ENCODE assay signal across 14 cellular contexts in genomic region chr11:9330387-9331384, GRCh38. TPM values are rescaled to one million over a fixed set of nuclear protein-coding genes. Genes with fewer than 3 reads are reported as not detected.
A peak's percentile ranks its signal among the peaks of the same experiment; 100 is the strongest.
DNase-seq lines count a peak whose midpoint lies in the region; ATAC-seq, FAIRE-seq and TF ChIP-seq lines count a peak whose summit lies in the region.
"Had no signal": no experiment of that assay in that cellular context is flagged by ENCODE, and none has a peak within 500 bp of the region (broad histone marks: within the 10 kb centered on the region; RNA-seq: fewer than 3 reads in every experiment).

No MANE protein-coding gene starts in this region.

- no peak overlapping the region for H3K4me2 ChIP-seq in IMR-90 (ENCODE audit: low read depth, low read length)
- no peak overlapping the region for H3K4me2 ChIP-seq in K562 (ENCODE audit: insufficient read depth, low read length)

- 85% methylated on average over 2 of the region's 10 CpGs; no CpG with 5 or more reads in 1 of the 2 experiments for WGBS in IMR-90 (ENCODE audit: extremely low coverage in 2 of 2, insufficient read length in 1 of 2), 2 experiments
- WGBS in K562 (ENCODE audit: insufficient coverage, low coverage, missing lambda C conversion rate): 72% methylated on average over 10 of the region's 10 CpGs

- no peaks in the 10 kb centered on the region for H4K20me1 ChIP-seq in IMR-90 (ENCODE audit: insufficient read depth, low read length)
- no peaks in the 10 kb centered on the region for H4K20me1 ChIP-seq in K562 (replicated peaks; ENCODE audit: control insufficient read depth, insufficient read depth, low read length)

- H3K9ac ChIP-seq in IMR-90 (ENCODE audit: low read depth, low read length) (no peak overlapping the region), K562 (ENCODE audit: insufficient read depth in 1 of 2, low read depth in 2 of 2, low read length in 2 of 2) (no peak overlapping the region)

- H3K4me3 ChIP-seq in AG10803 (ENCODE audit: low read length) (peak overlapping the region; percentile 50), IMR-90 (ENCODE audit: insufficient read depth, low read depth, low read length) (no peak overlapping the region), K562 (no peak overlapping the region), lower lobe of right lung (no peak overlapping the region)

- intact Hi-C loops in IMR-90 (cut with micrococcal nuclease): no loop called here
- intact Hi-C loops in K562 (cut with micrococcal nuclease): no loop called here
- intact Hi-C loops in lower lobe of right lung (cut with DNase I): no loop called here

- 0 out of 2 replicates have a peak overlapping the region, but pooled peaks have one; percentile 45 for H3K23ac ChIP-seq in IMR-90 (ENCODE audit: low read depth, low read length)

- dilution Hi-C loops in IMR-90 (cut with HindIII; ENCODE audit: low sequenced_read_pairs, unreplicated experiment): no loop called here

- no peak overlapping the region for H4K5ac ChIP-seq in IMR-90 (ENCODE audit: low read depth, low read length)

- peaks cover 3% of the 10 kb centered on the region; the same call in 1 of the 2 replicates for H3K9me1 ChIP-seq in IMR-90 (ENCODE audit: insufficient read depth, low read length)
- no peaks in the 10 kb centered on the region for H3K9me1 ChIP-seq in K562 (ENCODE audit: control insufficient read depth, insufficient read depth, low read length)

- H3K4ac ChIP-seq in IMR-90 (ENCODE audit: low read depth, low read length): peak overlapping the region; percentile 72

- no TSS peak for BruUV-seq in IMR-90 (replicated peaks; lab: Mats Ljungman, UMichigan)
- no TSS peak for BruUV-seq in K562 (replicated peaks; lab: Mats Ljungman, UMichigan)

- H2AK5ac ChIP-seq in IMR-90 (ENCODE audit: low read depth, low read length): no peak overlapping the region

- peak overlapping the region; percentile 79 for H2BK120ac ChIP-seq in IMR-90 (ENCODE audit: low read depth, low read length)

- TF ChIP-seq CTCF in AG10803 (conservative IDR thresholded peaks at IDR 0.05; ENCODE audit: low read length) (no peak), IMR-90 (conservative IDR thresholded peaks at IDR 0.05; ENCODE audit: low read depth, low read length) (no peak), K562 (IDR thresholded peaks at IDR 0.05 in 2 of 3, conservative IDR thresholded peaks at IDR 0.05 in 1 of 3; ENCODE audit: insufficient read depth in 2 of 3, low read depth in 1 of 3, low read length in 3 of 3) (no peak), lower lobe of right lung (IDR thresholded peaks at IDR 0.05) (no peak)

- peak overlapping the region; percentile 72 for H2AK9ac ChIP-seq in IMR-90 (replicated peaks; ENCODE audit: low read depth, low read length, poor library complexity)

- peak; percentile 97 for DNase-seq in AG10803 (ENCODE audit: low read depth)
- peak; percentile 57 for DNase-seq in IMR-90
- DNase-seq in K562 (ENCODE audit: extremely low read depth in 1 of 4, low spot score in 3 of 4): no peak
- DNase-seq in lower lobe of right lung: peak; percentile 52
- no peak for DNase-seq in NCI-H774 (lab: John Stamatoyannopoulos, UW)
- no peak for DNase-seq in stimulated activated CD4-positive, alpha-beta T cell treated with anti-CD3 and anti-CD28 coated beads, Interleukin-15, amount 100 ng/mL, for 24 hours
- DNase-seq: activated B cell treated with CpG ODN at 0.5 μM for 24 hours; AML-193; anterior cingulate cortex; effector CD8-positive, alpha-beta T cell; NCI-H187 treated with DMSO at 0.1 percent for 48 hours; posterior cingulate gyrus had no signal

- H3K79me2 ChIP-seq in K562 (ENCODE audit: control insufficient read depth, insufficient read depth, low read length): no peaks in the 10 kb centered on the region

- in situ Hi-C loops in IMR-90 (cut with MboI; ENCODE audit: low sequenced_read_pairs) (no loop called here), K562 (cut with MboI) (no loop called here)

- H3K36me3 ChIP-seq in IMR-90 (ENCODE audit: control insufficient read depth, insufficient read depth, low read length) (no peaks in the 10 kb centered on the region), K562 (ENCODE audit: control insufficient read depth, insufficient read depth, low read length) (no peaks in the 10 kb centered on the region), lower lobe of right lung (no peaks in the 10 kb centered on the region)

- no peaks in the 10 kb centered on the region for H3K79me1 ChIP-seq in IMR-90 (ENCODE audit: low read depth in 1 of 2, low read length in 2 of 2)

- peak overlapping the region; percentile 70; the same call in 1 of the 3 replicates for H2BK15ac ChIP-seq in IMR-90 (ENCODE audit: low read depth, low read length)

- TF ChIP-seq RAD21 in IMR-90 (IDR thresholded peaks at IDR 0.05; ENCODE audit: low read length): no peak
- no peak for TF ChIP-seq RAD21 in K562 (CRISPR knock-in tag; conservative IDR thresholded peaks at IDR 0.05 in 1 of 2, IDR thresholded peaks at IDR 0.05 in 1 of 2)

- CTCF ChIA-PET in IMR-90 (lab: Yijun Ruan, JAX) (no interaction called here), K562 (lab: Yijun Ruan, JAX; ENCODE audit: low intra/inter-chr PET ratio) (no interaction called here)

- no peaks in the 10 kb centered on the region for H3K27me3 ChIP-seq in IMR-90 (ENCODE audit: control insufficient read depth, insufficient read depth, low read length)
- H3K27me3 ChIP-seq in K562 (ENCODE audit: control insufficient read depth in 2 of 2, insufficient read depth in 2 of 2, low read length in 2 of 2): no peaks in the 10 kb centered on the region
- no peaks in the 10 kb centered on the region for H3K27me3 ChIP-seq in lower lobe of right lung (ENCODE audit: low read depth)

- H2AFZ ChIP-seq in IMR-90 (replicated peaks; ENCODE audit: low read length, poor library complexity) (peak overlapping the region; percentile 47), K562 (ENCODE audit: low read depth, low read length) (peak overlapping the region; percentile 22; the same call in 1 of the 2 replicates)

- peak overlapping the region in 1 of 2 experiments; percentile 23; a peak in 1 of 4 replicates for H4K8ac ChIP-seq in IMR-90 (ENCODE audit: low read depth in 2 of 2, low read length in 2 of 2)

- H3K9me3 ChIP-seq in IMR-90 (ENCODE audit: control insufficient read depth, insufficient read depth, low read length) (no peaks in the 10 kb centered on the region), K562 (replicated peaks; ENCODE audit: control insufficient read depth, insufficient read depth, low read depth, low read length) (no peaks in the 10 kb centered on the region), lower lobe of right lung (no peaks in the 10 kb centered on the region)

- H4K91ac ChIP-seq in IMR-90 (ENCODE audit: insufficient read depth, low read depth, low read length): peak overlapping the region; percentile 49; the same call in 1 of the 2 replicates

- peak overlapping the region; percentile 14 for H2BK20ac ChIP-seq in IMR-90 (ENCODE audit: low read depth, low read length)

- peak overlapping the region; percentile 60 for H2BK5ac ChIP-seq in IMR-90 (ENCODE audit: low read depth, low read length, poor library complexity, severe bottlenecking)

- H3K56ac ChIP-seq in IMR-90 (ENCODE audit: extremely low read depth, insufficient read depth, low read length): no peak overlapping the region

- peaks cover 3% of the 10 kb centered on the region for H3K4me1 ChIP-seq in IMR-90 (ENCODE audit: control insufficient read depth, insufficient read depth, low read length)
- H3K4me1 ChIP-seq in K562 (replicated peaks in 1 of 2; ENCODE audit: control insufficient read depth in 2 of 2, insufficient read depth in 2 of 2, low read length in 2 of 2): peaks cover 6 to 7% of the 10 kb centered on the region in 2 experiments; a peak in 3 of 5 replicates
- no peaks in the 10 kb centered on the region for H3K4me1 ChIP-seq in lower lobe of right lung

- H3K14ac ChIP-seq in IMR-90 (replicated peaks; ENCODE audit: low read depth, low read length): peak overlapping the region; percentile 68; the same call in 1 of the 2 replicates

- TF ChIP-seq POLR2A in IMR-90 (IDR thresholded peaks at IDR 0.05; ENCODE audit: low read depth, low read length) (no peak), K562 (conservative IDR thresholded peaks at IDR 0.05) (no peak)

- FAIRE-seq in K562 (lab: Jason Lieb, UNC): no peak

- peak; percentile 32; the same call in 1 of the 2 replicates for ATAC-seq in IMR-90 (ENCODE audit: low read depth)
- ATAC-seq in K562: no peak
- peak; percentile 95 for ATAC-seq in lower lobe of right lung
- ATAC-seq in GM19324 (IDR thresholded peaks at IDR 0.05; ENCODE audit: low FRiP score, unreplicated experiment): no peak
- no peak for ATAC-seq in HG03378 (IDR thresholded peaks at IDR 0.05; ENCODE audit: unreplicated experiment)

- TF ChIP-seq EP300 in K562 (IDR thresholded peaks at IDR 0.05; ENCODE audit: low read length): no peak

- no peak overlapping the region for H3K18ac ChIP-seq in IMR-90 (ENCODE audit: low read depth, low read length)

- no peak overlapping the region for H3K27ac ChIP-seq in IMR-90 (ENCODE audit: insufficient read depth, low read length)
- no peak overlapping the region for H3K27ac ChIP-seq in K562 (ENCODE audit: extremely low read depth, low read depth, low read length)
- peak overlapping the region; percentile 59 for H3K27ac ChIP-seq in lower lobe of right lung

- POLR2A ChIA-PET in IMR-90 (lab: Charles Lee; ENCODE audit: unreplicated experiment) (no interaction called here), K562 (lab: Yijun Ruan, JAX) (interaction anchor here (0.8 to 1.5 kb wide), 4 partner anchors 10 to 130 kb away, joined by 3 to 6 read pairs (median 4); partner anchors contain the start of genes TMEM41B and ZNF143)

RNA-seq across cellular contexts. Expression of gene TMEM41B, which starts 16.3 kb away (rescaled TPM):
- total RNA-seq in IMR-90 (2012; rRNA removed) (20.8 and 36.7 TPM in 2 replicates), K562 (2014; rRNA removed) (58.5 and 65.8 TPM in 2 replicates), K562 (2014; rRNA removed; fragmentation: Illumina TruSeq; extraction: Trizol) (51.5 and 58.8 TPM in 2 replicates), K562 (2015; rRNA removed; fragmentation: Illumina TruSeq; extraction: Trizol) (34.5 and 37.0 TPM in 2 replicates), K562 (2021) (44.3 and 48.7 TPM in 2 replicates), lower lobe of right lung (58.1 TPM)
- polyA plus RNA-seq in IMR-90 (2012; rRNA removed) (20.8 and 21.5 TPM in 2 replicates), K562 (2011; rRNA removed) (79.6 and 89.6 TPM in 2 replicates), K562 (2014; fragmentation: Illumina TruSeq; extraction: Trizol) (28.1 and 28.8 TPM in 2 replicates), K562 (2014; fragmentation: Nextera tagmentation; extraction: Ambion mirVana) (10 to 100 TPM; 17.1 to 24.7 TPM), K562 (2014; rRNA removed) (58.7 and 75.6 TPM in 2 replicates)
- 5.3 and 16.1 TPM in 2 replicates for polyA plus RNA-seq in IMR-90 (2012; cell fraction: cytosol; rRNA removed)
- 23.5 and 44.3 TPM in 2 replicates for polyA plus RNA-seq in IMR-90 (2012; cell fraction: nucleus; rRNA removed; ENCODE audit: low replicate concordance)
- 126 and 247 TPM in 2 replicates for total RNA-seq in K562 (2011; cell fraction: chromatin; rRNA removed; ENCODE audit: low replicate concordance)
- 91.1 and 96.4 TPM in 2 replicates for total RNA-seq in K562 (2011; cell fraction: nucleolus; rRNA removed)
- total RNA-seq in K562 (2011; cell fraction: nucleoplasm; rRNA removed): 150 and 203 TPM in 2 replicates
- polyA plus RNA-seq in K562 (2011; cell fraction: cytosol; rRNA removed): 25.0 and 45.7 TPM in 2 replicates
- polyA plus RNA-seq in K562 (2011; cell fraction: nucleus; rRNA removed): 60.6 and 87.8 TPM in 2 replicates
- 28.0 and 30.7 TPM in 2 replicates for polyA plus RNA-seq in K562 (2012)
- 48.1 and 48.6 TPM in 2 replicates for polyA minus RNA-seq in K562 (2011; rRNA and poly(A)+ RNA removed)
- polyA minus RNA-seq in K562 (2011; cell fraction: cytosol; rRNA and poly(A)+ RNA removed): 23.0 and 24.4 TPM in 2 replicates
- polyA minus RNA-seq in K562 (2011; cell fraction: nucleus; rRNA and poly(A)+ RNA removed): 34.3 and 57.6 TPM in 2 replicates

RNA-seq across cellular contexts. Expression of gene IPO7, which starts 53.8 kb away (rescaled TPM):
- 110 and 124 TPM in 2 replicates for total RNA-seq in IMR-90 (2012; rRNA removed)
- 32.5 and 40.6 TPM in 2 replicates for polyA plus RNA-seq in IMR-90 (2012; rRNA removed)
- polyA plus RNA-seq in IMR-90 (2012; cell fraction: cytosol; rRNA removed): 7.0 and 9.1 TPM in 2 replicates
- polyA plus RNA-seq in IMR-90 (2012; cell fraction: nucleus; rRNA removed; ENCODE audit: low replicate concordance): 5.9 and 24.0 TPM in 2 replicates
- total RNA-seq in K562 (2011; cell fraction: chromatin; rRNA removed; ENCODE audit: low replicate concordance): 180 and 323 TPM in 2 replicates
- total RNA-seq in K562 (2011; cell fraction: nucleolus; rRNA removed): 70.2 and 84.5 TPM in 2 replicates
- total RNA-seq in K562 (2011; cell fraction: nucleoplasm; rRNA removed): 129 and 135 TPM in 2 replicates
- total RNA-seq in K562 (2014; rRNA removed): 48.2 and 50.7 TPM in 2 replicates
- total RNA-seq in K562 (2014; rRNA removed; fragmentation: Illumina TruSeq; extraction: Trizol): 138 and 149 TPM in 2 replicates
- 101 and 110 TPM in 2 replicates for total RNA-seq in K562 (2015; rRNA removed; fragmentation: Illumina TruSeq; extraction: Trizol)
- 136 and 139 TPM in 2 replicates for total RNA-seq in K562 (2021)
- 96.0 and 124 TPM in 2 replicates for polyA plus RNA-seq in K562 (2011; rRNA removed)
- polyA plus RNA-seq in K562 (2011; cell fraction: cytosol; rRNA removed): 25.5 and 49.4 TPM in 2 replicates
- polyA plus RNA-seq in K562 (2011; cell fraction: nucleus; rRNA removed): 38.0 and 39.8 TPM in 2 replicates
- polyA plus RNA-seq in K562 (2012): 69.9 and 74.5 TPM in 2 replicates
- 112 and 129 TPM in 2 replicates for polyA plus RNA-seq in K562 (2014; fragmentation: Illumina TruSeq; extraction: Trizol)
- 10 to 100 TPM; 23.6 to 28.7 TPM for polyA plus RNA-seq in K562 (2014; fragmentation: Nextera tagmentation; extraction: Ambion mirVana)
- 69.1 and 73.4 TPM in 2 replicates for polyA plus RNA-seq in K562 (2014; rRNA removed)
- 224 and 240 TPM in 2 replicates for polyA minus RNA-seq in K562 (2011; rRNA and poly(A)+ RNA removed)
- 144 and 148 TPM in 2 replicates for polyA minus RNA-seq in K562 (2011; cell fraction: cytosol; rRNA and poly(A)+ RNA removed)
- 52.9 and 81.3 TPM in 2 replicates for polyA minus RNA-seq in K562 (2011; cell fraction: nucleus; rRNA and poly(A)+ RNA removed)
- total RNA-seq in lower lobe of right lung: 126 TPM

Comparison
In these comparisons a context has a peak if more than half of its experiments do, and no peak if none do; other contexts are left out.
1. DNase-seq: peak in AG10803 (single experiment), IMR-90 (single experiment) and lower lobe of right lung (single experiment); none in K562 (0 of 4), NCI-H774 (single experiment) and stimulated activated CD4-positive, alpha-beta T cell treated with anti-CD3 and anti-CD28 coated beads, Interleukin-15, amount 100 ng/mL, for 24 hours (single experiment).
2. ATAC-seq: peak in IMR-90 (single experiment) and lower lobe of right lung (2 of 2); none in K562 (single experiment), GM19324 (single experiment) and HG03378 (single experiment).